ENCODE assay signal across 22 cellular contexts in the genomic region with DNA sequence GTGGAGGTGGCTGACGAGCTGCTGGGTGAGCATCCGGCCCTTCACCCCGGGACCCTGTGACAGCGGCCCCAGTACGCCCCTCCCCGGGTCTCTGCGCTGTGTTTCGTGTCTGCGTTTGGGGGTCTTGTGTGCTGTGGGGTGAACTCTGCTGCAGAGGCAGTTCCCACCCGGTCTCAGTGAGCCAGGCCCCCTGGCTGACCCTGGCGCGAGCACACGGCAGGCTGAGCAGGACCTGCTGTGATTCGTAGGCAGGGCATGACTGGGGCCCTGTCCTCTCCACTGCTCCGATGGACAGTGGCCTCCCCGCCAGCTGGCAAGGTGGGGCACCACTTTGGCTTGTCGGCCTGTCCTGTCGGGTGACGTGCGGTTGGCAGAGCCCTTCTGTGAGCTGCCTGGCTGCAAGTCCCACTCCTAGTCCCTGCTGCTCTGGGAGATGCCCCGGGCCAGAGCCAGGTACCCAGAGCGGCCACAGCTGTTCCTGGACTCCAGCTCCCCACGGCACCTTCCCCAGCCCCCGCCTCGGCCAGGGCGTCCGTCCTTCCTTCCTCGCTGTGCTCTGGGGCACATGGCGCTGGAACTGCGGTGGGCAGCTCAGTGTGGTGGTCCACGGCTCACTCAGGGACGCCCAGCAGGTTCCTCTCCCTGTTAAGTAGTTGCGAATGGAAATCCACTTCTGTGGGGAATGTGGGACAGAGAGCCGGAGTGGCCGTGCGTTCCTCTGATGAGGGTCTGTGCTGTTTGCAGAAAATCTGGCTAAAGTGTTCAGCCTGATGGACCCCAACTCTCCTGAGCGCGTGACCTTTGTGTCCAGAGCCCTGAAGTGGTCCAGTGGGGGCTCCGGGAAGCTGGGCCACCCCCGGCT. TPM values are rescaled to one million over a fixed set of nuclear protein-coding genes. Genes with fewer than 3 reads are reported as not detected.
DNase-seq lines count a peak whose midpoint lies in the region; ATAC-seq and TF ChIP-seq lines count a peak whose summit lies in the region.
"Had no signal": no experiment of that assay in that cellular context is flagged by ENCODE, and none has a peak within 500 bp of the region (broad histone marks: within the 10 kb centered on the region; RNA-seq: fewer than 3 reads in every experiment).

No MANE protein-coding gene starts in this region.

- H3K27ac Mint-ChIP-seq in chondrocyte (ENCODE audit: unreplicated experiment) = no peak overlapping the region
- H3K27ac Mint-ChIP-seq in activated CD8-positive, alpha-beta memory T cell treated with anti-CD3 and anti-CD28 coated beads, Interleukin-2, amount 10 ng/mL, durations not matched to agents 7 days and 5 days = no peak overlapping the region
- H3K27ac Mint-ChIP-seq: activated CD4-positive, alpha-beta memory T cell treated with anti-CD3 and anti-CD28 coated beads for 36 hours; activated naive CD4-positive, alpha-beta T cell treated with anti-CD3 and anti-CD28 coated beads for 36 hours; CD4-positive, CD25-positive, alpha-beta regulatory T cell had no signal

- H3K4me3 Mint-ChIP-seq in chondrocyte (ENCODE audit: unreplicated experiment) = no peak overlapping the region
- H3K4me3 Mint-ChIP-seq in activated CD8-positive, alpha-beta memory T cell treated with anti-CD3 and anti-CD28 coated beads, Interleukin-2, amount 10 ng/mL, durations not matched to agents 7 days and 5 days = no peak overlapping the region
- H3K4me3 Mint-ChIP-seq: activated CD4-positive, alpha-beta memory T cell treated with anti-CD3 and anti-CD28 coated beads for 36 hours; activated naive CD4-positive, alpha-beta T cell treated with anti-CD3 and anti-CD28 coated beads for 36 hours had no signal

- TF ChIP-seq CTCF in chondrocyte (IDR thresholded peaks at IDR 0.05) = no peak
- no peak for TF ChIP-seq CTCF in right atrium auricular region (IDR thresholded peaks at IDR 0.05)
- no peak for TF ChIP-seq CTCF in psoas muscle (IDR thresholded peaks at IDR 0.05)
- TF ChIP-seq CTCF in GM20000 (IDR thresholded peaks at IDR 0.05; ENCODE audit: extremely low read depth, missing control alignments) = no peak

- H3K27ac ChIP-seq in right atrium auricular region = peak overlapping the region; percentile 16 to 62
- H3K27ac ChIP-seq in psoas muscle = peak overlapping the region; percentile 37
- H3K27ac ChIP-seq: ascending aorta, PC-9, transverse colon had no signal

- H3K36me3 Mint-ChIP-seq in chondrocyte (ENCODE audit: low read depth) = peaks cover 5% of the 10 kb centered on the region
- peaks cover 13% of the 10 kb centered on the region for H3K36me3 Mint-ChIP-seq in activated CD8-positive, alpha-beta memory T cell treated with anti-CD3 and anti-CD28 coated beads, Interleukin-2, amount 10 ng/mL, durations not matched to agents 7 days and 5 days
- H3K36me3 Mint-ChIP-seq: CD4-positive, CD25-positive, alpha-beta regulatory T cell had no signal

- H3K4me3 ChIP-seq in right atrium auricular region (no peak overlapping the region), psoas muscle (no peak overlapping the region)
- H3K4me3 ChIP-seq: ascending aorta, GM12878, PC-9, transverse colon had no signal

- peak; percentile 78 to 85 (median 82) for ATAC-seq in psoas muscle
- no peak for ATAC-seq in activated CD8-positive, alpha-beta memory T cell treated with anti-CD3 and anti-CD28 coated beads, Interleukin-2, amount 10 ng/mL, durations not matched to agents 7 days and 5 days
- ATAC-seq: GM12878 had no signal

- no peaks in the 10 kb centered on the region for H3K27me3 Mint-ChIP-seq in chondrocyte (ENCODE audit: low read depth)
- no peaks in the 10 kb centered on the region for H3K27me3 Mint-ChIP-seq in activated CD8-positive, alpha-beta memory T cell treated with anti-CD3 and anti-CD28 coated beads, Interleukin-2, amount 10 ng/mL, durations not matched to agents 7 days and 5 days
- H3K27me3 Mint-ChIP-seq: activated CD4-positive, alpha-beta memory T cell treated with anti-CD3 and anti-CD28 coated beads for 36 hours; CD4-positive, CD25-positive, alpha-beta regulatory T cell had no signal

- H3K9me3 Mint-ChIP-seq in chondrocyte (ENCODE audit: low read depth) = no peaks in the 10 kb centered on the region
- no peaks in the 10 kb centered on the region for H3K9me3 Mint-ChIP-seq in activated CD8-positive, alpha-beta memory T cell treated with anti-CD3 and anti-CD28 coated beads, Interleukin-2, amount 10 ng/mL, durations not matched to agents 7 days and 5 days (ENCODE audit: low read depth)
- H3K9me3 Mint-ChIP-seq: activated CD4-positive, alpha-beta memory T cell treated with anti-CD3 and anti-CD28 coated beads for 36 hours; activated naive CD4-positive, alpha-beta T cell treated with anti-CD3 and anti-CD28 coated beads for 36 hours; CD4-positive, CD25-positive, alpha-beta regulatory T cell had no signal

- H3K4me1 Mint-ChIP-seq in chondrocyte (ENCODE audit: low read depth) = peaks cover 18% of the 10 kb centered on the region
- H3K4me1 Mint-ChIP-seq in activated CD8-positive, alpha-beta memory T cell treated with anti-CD3 and anti-CD28 coated beads, Interleukin-2, amount 10 ng/mL, durations not matched to agents 7 days and 5 days = peaks cover 2% of the 10 kb centered on the region

- peak; percentile 92 for DNase-seq in chondrocyte (ENCODE audit: low spot score)
- DNase-seq in right atrium auricular region (ENCODE audit: low spot score) = no peak
- peak; percentile 72 to 91 for DNase-seq in psoas muscle
- no peak for DNase-seq in activated CD8-positive, alpha-beta memory T cell treated with anti-CD3 and anti-CD28 coated beads, Interleukin-2, amount 10 ng/mL, durations not matched to agents 7 days and 5 days
- no peak for DNase-seq in NCI-H2081 treated with DMSO at 0.1 percent for 48 hours (lab: John Stamatoyannopoulos, UW)
- DNase-seq in GM20000 (ENCODE audit: low spot score) = no peak
- no peak for DNase-seq in NCI-H146 (lab: John Stamatoyannopoulos, UW)
- DNase-seq: activated CD4-positive, alpha-beta memory T cell treated with anti-CD3 and anti-CD28 coated beads for 36 hours; activated naive CD4-positive, alpha-beta T cell treated with anti-CD3 and anti-CD28 coated beads for 36 hours; activated T-cell treated with anti-CD3 and anti-CD28 coated beads for 4 hours; CD4-positive, CD25-positive, alpha-beta regulatory T cell; Karpas-422; NCI-H187 treated with DMSO at 0.1 percent for 48 hours; NCI-H345; PC-9; stimulated activated CD4-positive, alpha-beta T cell treated with anti-CD3 and anti-CD28 coated beads, Interleukin-2, amount 100 ng/mL, for 24 hours; stimulated activated naive CD4-positive, alpha-beta T cell treated with Interleukin-2 at 50 U/mL for 16 hours; T-helper 2 cell; transverse colon had no signal

- H3K4me1 ChIP-seq in right atrium auricular region (peaks cover 0 to 55% of the 10 kb centered on the region in 2 donors), psoas muscle (peaks cover 40% of the 10 kb centered on the region)

- intact Hi-C loops in psoas muscle (cut with DNase I) = no loop called here

- TF ChIP-seq POLR2A in GM18526 (IDR thresholded peaks at IDR 0.05; ENCODE audit: extremely low read depth, insufficient read length) = peak; percentile 16

- CTCF ChIA-PET in activated CD8-positive, alpha-beta memory T cell treated with anti-CD3 and anti-CD28 coated beads, Interleukin-2, amount 10 ng/mL, durations not matched to agents 7 days and 5 days (lab: Charles Lee) = no interaction called here

- 69 to 75% (median 70%) methylated on average over 37 to 40 of the region's 40 CpGs for WGBS in psoas muscle, 3 donors

- H3K9me3 ChIP-seq in right atrium auricular region (no peaks in the 10 kb centered on the region), psoas muscle (no peaks in the 10 kb centered on the region)
- H3K9me3 ChIP-seq: ascending aorta, transverse colon had no signal

- H3K36me3 ChIP-seq in right atrium auricular region = peaks cover 45% of the 10 kb centered on the region
- peaks cover 0 to 50% of the 10 kb centered on the region in 2 donors for H3K36me3 ChIP-seq in psoas muscle (ENCODE audit: insufficient read depth in 1 of 2, low read depth in 1 of 2)

- H3K27me3 ChIP-seq in right atrium auricular region (no peaks in the 10 kb centered on the region), psoas muscle (ENCODE audit: insufficient read depth in 3 of 3, low read length in 2 of 3) (no peaks in the 10 kb centered on the region)
- H3K27me3 ChIP-seq: ascending aorta, transverse colon had no signal

RNA-seq across cellular contexts. Expression of gene GET4, which starts 10.5 kb away (rescaled TPM):
- total RNA-seq in chondrocyte (26.8 to 34.7 TPM (median 28.0 TPM) in 3 replicates), right atrium auricular region (10 to 100 TPM; 16.1 to 19.7 TPM), psoas muscle (10 to 100 TPM; 27.3 to 42.3 (median 29.1) TPM)
- 10 to 100 TPM; 36.8 to 51.1 (median 48.3) TPM for polyA plus RNA-seq in psoas muscle
- 10 to 100 TPM; 38.0 to 39.2 TPM for total RNA-seq in activated CD8-positive, alpha-beta memory T cell treated with anti-CD3 and anti-CD28 coated beads, Interleukin-2, amount 10 ng/mL, durations not matched to agents 7 days and 5 days

RNA-seq across cellular contexts. Expression of gene SUN1, which starts 54.6 kb away (rescaled TPM):
- 125 to 139 TPM (median 134 TPM) in 3 replicates for total RNA-seq in chondrocyte
- 10 to 100 TPM; 84.4 to 97.5 TPM for total RNA-seq in right atrium auricular region
- total RNA-seq in psoas muscle = 100 to 1,000 TPM; 125 to 144 (median 137) TPM
- 100 to 1,000 TPM in 1 of 3 donors, 10 to 100 TPM in 2; 52.5 to 159 (median 64.6) TPM for polyA plus RNA-seq in psoas muscle
- 10 to 100 TPM; 41.4 to 46.3 TPM for total RNA-seq in activated CD8-positive, alpha-beta memory T cell treated with anti-CD3 and anti-CD28 coated beads, Interleukin-2, amount 10 ng/mL, durations not matched to agents 7 days and 5 days

Comparison
In these comparisons a context has a peak if more than half of its experiments do, and no peak if none do; other contexts are left out.
1. DNase-seq: peak in chondrocyte (single experiment) and psoas muscle (2 of 2); none in right atrium auricular region (single experiment), activated CD8-positive, alpha-beta memory T cell treated with anti-CD3 and anti-CD28 coated beads, Interleukin-2, amount 10 ng/mL, durations not matched to agents 7 days and 5 days (single experiment), NCI-H2081 treated with DMSO at 0.1 percent for 48 hours (single experiment), GM20000 (single experiment) and NCI-H146 (single experiment).